ENCODE assay signal across 1 cellular context in genomic region chr3:107810195-107811071, GRCh38.
TF ChIP-seq lines count a peak whose summit lies in the region.

No MANE protein-coding gene starts in this region.

TF ChIP-seq in GM23338, 12 proteins besides CTCF, POLR2A, EP300 and RAD21 (continued from another document):
- TF ChIP-seq, protein P1, sequence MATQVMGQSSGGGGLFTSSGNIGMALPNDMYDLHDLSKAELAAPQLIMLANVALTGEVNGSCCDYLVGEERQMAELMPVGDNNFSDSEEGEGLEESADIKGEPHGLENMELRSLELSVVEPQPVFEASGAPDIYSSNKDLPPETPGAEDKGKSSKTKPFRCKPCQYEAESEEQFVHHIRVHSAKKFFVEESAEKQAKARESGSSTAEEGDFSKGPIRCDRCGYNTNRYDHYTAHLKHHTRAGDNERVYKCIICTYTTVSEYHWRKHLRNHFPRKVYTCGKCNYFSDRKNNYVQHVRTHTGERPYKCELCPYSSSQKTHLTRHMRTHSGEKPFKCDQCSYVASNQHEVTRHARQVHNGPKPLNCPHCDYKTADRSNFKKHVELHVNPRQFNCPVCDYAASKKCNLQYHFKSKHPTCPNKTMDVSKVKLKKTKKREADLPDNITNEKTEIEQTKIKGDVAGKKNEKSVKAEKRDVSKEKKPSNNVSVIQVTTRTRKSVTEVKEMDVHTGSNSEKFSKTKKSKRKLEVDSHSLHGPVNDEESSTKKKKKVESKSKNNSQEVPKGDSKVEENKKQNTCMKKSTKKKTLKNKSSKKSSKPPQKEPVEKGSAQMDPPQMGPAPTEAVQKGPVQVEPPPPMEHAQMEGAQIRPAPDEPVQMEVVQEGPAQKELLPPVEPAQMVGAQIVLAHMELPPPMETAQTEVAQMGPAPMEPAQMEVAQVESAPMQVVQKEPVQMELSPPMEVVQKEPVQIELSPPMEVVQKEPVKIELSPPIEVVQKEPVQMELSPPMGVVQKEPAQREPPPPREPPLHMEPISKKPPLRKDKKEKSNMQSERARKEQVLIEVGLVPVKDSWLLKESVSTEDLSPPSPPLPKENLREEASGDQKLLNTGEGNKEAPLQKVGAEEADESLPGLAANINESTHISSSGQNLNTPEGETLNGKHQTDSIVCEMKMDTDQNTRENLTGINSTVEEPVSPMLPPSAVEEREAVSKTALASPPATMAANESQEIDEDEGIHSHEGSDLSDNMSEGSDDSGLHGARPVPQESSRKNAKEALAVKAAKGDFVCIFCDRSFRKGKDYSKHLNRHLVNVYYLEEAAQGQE (IDR thresholded peaks at IDR 0.05; ENCODE audit: unreplicated experiment), result no peak
- TF ChIP-seq CREB1 (CRISPR knock-in tag; IDR thresholded peaks at IDR 0.05; ENCODE audit: low read depth) (no peak), STAT1 (IDR thresholded peaks at IDR 0.05; ENCODE audit: unreplicated experiment) (no peak)
